ENCODE assay signal across 7 cellular contexts in genomic region chr14:67329666-67330065, GRCh38. TPM values are rescaled to one million over a fixed set of nuclear protein-coding genes. Genes with fewer than 3 reads are reported as not detected.
DNase-seq lines count a peak whose midpoint lies in the region; ATAC-seq, FAIRE-seq and TF ChIP-seq lines count a peak whose summit lies in the region.
"Not testable (repeated sequence)": the region's sequence is repeated elsewhere in the genome, so short reads cannot be mapped to it uniquely, and the experiment has no call there.

No MANE protein-coding gene starts in this region.

- not testable (repeated sequence) for H3K27ac Mint-ChIP-seq in WTC11; activated CD4-positive, alpha-beta T cell treated with anti-CD3 and anti-CD28 coated beads, Interleukin-2, amount 10 ng/mL, durations not matched to agents 24 days and 14 days; endothelial cell (ENCODE audit: unreplicated experiment)

- not testable (repeated sequence) for TF ChIP-seq POLR2A in A549 (IDR thresholded peaks at IDR 0.05; ENCODE audit: low read length)

- not testable (repeated sequence) for H3K4me1 Mint-ChIP-seq in WTC11; activated CD4-positive, alpha-beta T cell treated with anti-CD3 and anti-CD28 coated beads, Interleukin-2, amount 10 ng/mL, durations not matched to agents 24 days and 14 days; endothelial cell (ENCODE audit: unreplicated experiment)

- CTCF ChIA-PET in A549 (lab: Yijun Ruan, JAX); HEK293 (lab: Yijun Ruan, JAX); WTC11 (lab: Charles Lee): not testable (repeated sequence)

- not testable (repeated sequence) for TF ChIP-seq EP300 in A549 (IDR thresholded peaks at IDR 0.05)

- H3K4me2 ChIP-seq in A549 = not testable (repeated sequence)

- H3K27me3 Mint-ChIP-seq in WTC11 (ENCODE audit: low read depth); activated CD4-positive, alpha-beta T cell treated with anti-CD3 and anti-CD28 coated beads, Interleukin-2, amount 10 ng/mL, durations not matched to agents 24 days and 14 days; endothelial cell (ENCODE audit: unreplicated experiment): not testable (repeated sequence)

- H3K36me3 Mint-ChIP-seq in WTC11 = peaks cover 33% of the 10 kb centered on the region
- peaks cover 33% of the 10 kb centered on the region for H3K36me3 Mint-ChIP-seq in activated CD4-positive, alpha-beta T cell treated with anti-CD3 and anti-CD28 coated beads, Interleukin-2, amount 10 ng/mL, durations not matched to agents 24 days and 14 days (ENCODE audit: low read depth)
- peaks cover 17% of the 10 kb centered on the region for H3K36me3 Mint-ChIP-seq in endothelial cell (ENCODE audit: low read depth, unreplicated experiment)

- WGBS in A549 (ENCODE audit: missing lambda C conversion rate) = 95% methylated on average over 4 of the region's 4 CpGs

- H3K4me3 ChIP-seq in A549; AG10803 (ENCODE audit: low read length); HEK293 (ENCODE audit: low read depth, low read length): not testable (repeated sequence)

- H3K36me3 ChIP-seq in HEK293 (ENCODE audit: control insufficient read depth in 2 of 2, insufficient read depth in 1 of 2, low read length in 2 of 2) = peaks cover 24 to 45% of the 10 kb centered on the region in 2 experiments

- POLR2A ChIA-PET in A549 (lab: Yijun Ruan, JAX); HEK293 (lab: Yijun Ruan, JAX); WTC11 (lab: Charles Lee): not testable (repeated sequence)

- H3K9me3 ChIP-seq in A549; HEK293 (ENCODE audit: control insufficient read depth, insufficient read depth, low read depth, low read length): not testable (repeated sequence)

- not testable (repeated sequence) for ATAC-seq in A549, WTC11

- intact Hi-C loops in activated CD4-positive, alpha-beta T cell treated with anti-CD3 and anti-CD28 coated beads, Interleukin-2, amount 10 ng/mL, durations not matched to agents 24 days and 14 days (cut with micrococcal nuclease) = not testable (repeated sequence)

- FAIRE-seq in A549 (lab: Jason Lieb, UNC) = not testable (repeated sequence)

- not testable (repeated sequence) for TF ChIP-seq RAD21 in A549 (conservative IDR thresholded peaks at IDR 0.05 in 1 of 2, IDR thresholded peaks at IDR 0.05 in 1 of 2)

- not testable (repeated sequence) for H3K4me1 ChIP-seq in A549; HEK293 (ENCODE audit: control insufficient read depth, insufficient read depth, low read length)

- not testable (repeated sequence) for H3K4me3 Mint-ChIP-seq in WTC11; activated CD4-positive, alpha-beta T cell treated with anti-CD3 and anti-CD28 coated beads, Interleukin-2, amount 10 ng/mL, durations not matched to agents 24 days and 14 days
- H3K4me3 Mint-ChIP-seq in endothelial cell (ENCODE audit: unreplicated experiment) = peak overlapping the region; percentile 37

- DNase-seq in A549 (ENCODE audit: low read depth in 1 of 2, low spot score in 1 of 2); WTC11 (ENCODE audit: low spot score); endothelial cell (ENCODE audit: low spot score): not testable (repeated sequence)
- DNase-seq in AG10803 (ENCODE audit: low read depth) (peak; percentile 2), fibroblast of gingiva (ENCODE audit: low read depth) (peak; percentile 2)
- peak; percentile 6 for DNase-seq in activated CD4-positive, alpha-beta T cell treated with anti-CD3 and anti-CD28 coated beads, Interleukin-2, amount 10 ng/mL, durations not matched to agents 24 days and 14 days

- not testable (repeated sequence) for H3K27ac ChIP-seq in A549; HEK293 (ENCODE audit: extremely low read depth, low read depth, low read length)

- not testable (repeated sequence) for TF ChIP-seq CTCF in A549 (IDR thresholded peaks at IDR 0.05); AG10803 (conservative IDR thresholded peaks at IDR 0.05; ENCODE audit: low read length); HEK293 (tag by site-specific recombination; IDR thresholded peaks at IDR 0.05); WTC11 (IDR thresholded peaks at IDR 0.05); endothelial cell (IDR thresholded peaks at IDR 0.05; ENCODE audit: unreplicated experiment)

- H3K9me3 Mint-ChIP-seq in WTC11; activated CD4-positive, alpha-beta T cell treated with anti-CD3 and anti-CD28 coated beads, Interleukin-2, amount 10 ng/mL, durations not matched to agents 24 days and 14 days; endothelial cell (ENCODE audit: unreplicated experiment): not testable (repeated sequence)

TF ChIP-seq in A549, 52 proteins besides CTCF, POLR2A, EP300 and RAD21:
- TF ChIP-seq ZC3H11A (IDR thresholded peaks at IDR 0.05) = peak; percentile 94

TF ChIP-seq in HEK293, 187 proteins besides CTCF, POLR2A, EP300 and RAD21 (continues in another document):
- peak; percentile 46; the same call in 1 of the 2 replicates for TF ChIP-seq ZXDB (tag by site-specific recombination; IDR thresholded peaks at IDR 0.05)

TF ChIP-seq in WTC11, 78 proteins besides CTCF, POLR2A, EP300 and RAD21:
- TF ChIP-seq HMGA2 (CRISPR knock-in tag; IDR thresholded peaks at IDR 0.05) = 0 out of 2 replicates have a peak, but pooled peaks have one; percentile 7

RNA-seq across cellular contexts. Expression of gene ATP6V1D, which starts 29.9 kb away (rescaled TPM):
- polyA plus RNA-seq in A549 (2011; rRNA removed) = 70.4 and 81.7 TPM in 2 replicates
- polyA plus RNA-seq in A549 (2012; cell fraction: cytosol; rRNA removed) = 19.5 and 20.5 TPM in 2 replicates
- polyA plus RNA-seq in A549 (2012; cell fraction: nucleus; rRNA removed) = 7.8 and 15.6 TPM in 2 replicates
- polyA plus RNA-seq in A549 (2017; fragmentation: RNase III; extraction: RNeasy Plus Mini Kit Qiagen cat#74134 plus additional on column Dnase treatment) = 95.0 to 104 TPM (median 101 TPM) in 3 replicates
- polyA minus RNA-seq in A549 (2011; rRNA and poly(A)+ RNA removed) = 23.3 and 30.2 TPM in 2 replicates
- 51.1 to 54.0 TPM (median 51.4 TPM) in 3 replicates for total RNA-seq in WTC11 (2021)
- total RNA-seq in activated CD4-positive, alpha-beta T cell treated with anti-CD3 and anti-CD28 coated beads, Interleukin-2, amount 10 ng/mL, durations not matched to agents 24 days and 14 days = 29.7 and 30.1 TPM in 2 replicates
- 55.5 TPM for total RNA-seq in endothelial cell (ENCODE audit: unreplicated experiment)

RNA-seq across cellular contexts. Expression of gene EIF2S1, which starts 30.5 kb away (rescaled TPM):
- 192 and 393 TPM in 2 replicates for polyA plus RNA-seq in A549 (2011; rRNA removed)
- 66.6 and 93.4 TPM in 2 replicates for polyA plus RNA-seq in A549 (2012; cell fraction: cytosol; rRNA removed)
- 25.6 and 30.5 TPM in 2 replicates for polyA plus RNA-seq in A549 (2012; cell fraction: nucleus; rRNA removed)
- 385 to 465 TPM (median 404 TPM) in 3 replicates for polyA plus RNA-seq in A549 (2017; fragmentation: RNase III; extraction: RNeasy Plus Mini Kit Qiagen cat#74134 plus additional on column Dnase treatment)
- polyA minus RNA-seq in A549 (2011; rRNA and poly(A)+ RNA removed) = 78.7 and 113 TPM in 2 replicates
- 123 to 137 TPM (median 125 TPM) in 3 replicates for total RNA-seq in WTC11 (2021)
- 255 and 268 TPM in 2 replicates for total RNA-seq in activated CD4-positive, alpha-beta T cell treated with anti-CD3 and anti-CD28 coated beads, Interleukin-2, amount 10 ng/mL, durations not matched to agents 24 days and 14 days
- 74.2 TPM for total RNA-seq in endothelial cell (ENCODE audit: unreplicated experiment)
